9 cellular contexts compared by ENCODE assay signal in the genomic region with DNA sequence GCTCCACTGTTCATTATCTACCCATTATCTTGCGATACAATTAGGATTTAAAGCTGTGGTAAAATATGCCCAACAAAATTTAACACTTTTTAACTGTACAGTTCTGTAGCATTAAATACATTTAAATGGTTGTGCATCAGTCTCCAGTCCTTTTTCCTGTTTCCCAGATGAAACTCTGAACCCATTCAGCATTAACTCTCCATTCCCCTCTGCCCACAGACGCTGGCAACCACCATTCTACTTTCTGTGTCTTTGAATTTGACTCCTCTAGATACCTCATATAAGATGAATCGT. TPM values are rescaled to one million over a fixed set of nuclear protein-coding genes. Genes with fewer than 3 reads are reported as not detected.
DNase-seq lines count a peak whose midpoint lies in the region; ATAC-seq and TF ChIP-seq lines count a peak whose summit lies in the region.
"Had no signal": no experiment of that assay in that cellular context is flagged by ENCODE, and none has a peak within 500 bp of the region (broad histone marks: within the 10 kb centered on the region; RNA-seq: fewer than 3 reads in every experiment).

No MANE protein-coding gene starts in this region.

- peaks cover 0 to 16% (median 7%) of the 10 kb centered on the region in 7 donors for H3K9me3 Mint-ChIP-seq in CD14-positive monocyte
- H3K9me3 Mint-ChIP-seq in activated naive CD8-positive, alpha-beta T cell treated with anti-CD3 and anti-CD28 coated beads, Interleukin-2, amount 10 ng/mL, durations not matched to agents 7 days and 5 days, result no peaks in the 10 kb centered on the region
- no peaks in the 10 kb centered on the region for H3K9me3 Mint-ChIP-seq in natural killer cell treated with Interleukin-12 subunit alpha and Interleukin-12 subunit beta and Interleukin-15 and Interleukin-18, amount 100 ng/mL, for 72 hours

- peak overlapping the region; percentile 92 to 99 for H3K4me3 Mint-ChIP-seq in CD14-positive monocyte
- H3K4me3 Mint-ChIP-seq in activated naive CD8-positive, alpha-beta T cell treated with anti-CD3 and anti-CD28 coated beads, Interleukin-2, amount 10 ng/mL, durations not matched to agents 7 days and 5 days, result peak overlapping the region; percentile 86
- H3K4me3 Mint-ChIP-seq in natural killer cell treated with Interleukin-12 subunit alpha and Interleukin-12 subunit beta and Interleukin-15 and Interleukin-18, amount 100 ng/mL, for 72 hours, result peak overlapping the region; percentile 98

- H3K4me1 Mint-ChIP-seq in CD14-positive monocyte, result peaks cover 44% of the 10 kb centered on the region
- peaks cover 29% of the 10 kb centered on the region for H3K4me1 Mint-ChIP-seq in activated naive CD8-positive, alpha-beta T cell treated with anti-CD3 and anti-CD28 coated beads, Interleukin-2, amount 10 ng/mL, durations not matched to agents 7 days and 5 days
- H3K4me1 Mint-ChIP-seq in natural killer cell treated with Interleukin-12 subunit alpha and Interleukin-12 subunit beta and Interleukin-15 and Interleukin-18, amount 100 ng/mL, for 72 hours (ENCODE audit: low read depth in 2 of 2), result peaks cover 35 to 36% of the 10 kb centered on the region in 2 donors

- intact Hi-C loops in CD14-positive monocyte (cut with micrococcal nuclease), result no loop called here

- TF ChIP-seq CTCF in CD14-positive monocyte (IDR thresholded peaks at IDR 0.05) (no peak), HL-60 (IDR thresholded peaks at IDR 0.05; ENCODE audit: insufficient read depth, low read length) (no peak)

- H3K27ac ChIP-seq in HL-60 (replicated peaks), result no peak overlapping the region

- POLR2A ChIA-PET in activated naive CD8-positive, alpha-beta T cell treated with anti-CD3 and anti-CD28 coated beads, Interleukin-2, amount 10 ng/mL, durations not matched to agents 7 days and 5 days (lab: Charles Lee), result interaction anchor here (1.0 to 6.5 kb wide), 11 partner anchors 9 to 53 kb away, joined by 3 to 131 read pairs (median 11); partner anchors contain the start of genes TRIM41 and TRIM52

- no peak overlapping the region for H3K27ac Mint-ChIP-seq in CD14-positive monocyte
- H3K27ac Mint-ChIP-seq in activated naive CD8-positive, alpha-beta T cell treated with anti-CD3 and anti-CD28 coated beads, Interleukin-2, amount 10 ng/mL, durations not matched to agents 7 days and 5 days, result no peak overlapping the region
- peak overlapping the region; percentile 94 to 96 for H3K27ac Mint-ChIP-seq in natural killer cell treated with Interleukin-12 subunit alpha and Interleukin-12 subunit beta and Interleukin-15 and Interleukin-18, amount 100 ng/mL, for 72 hours

- H3K36me3 Mint-ChIP-seq in CD14-positive monocyte, result peaks cover 8 to 13% of the 10 kb centered on the region in 2 donors
- peaks cover 2% of the 10 kb centered on the region for H3K36me3 Mint-ChIP-seq in activated naive CD8-positive, alpha-beta T cell treated with anti-CD3 and anti-CD28 coated beads, Interleukin-2, amount 10 ng/mL, durations not matched to agents 7 days and 5 days
- H3K36me3 Mint-ChIP-seq in natural killer cell treated with Interleukin-12 subunit alpha and Interleukin-12 subunit beta and Interleukin-15 and Interleukin-18, amount 100 ng/mL, for 72 hours, result peaks cover 16% of the 10 kb centered on the region

- DNase-seq in CD14-positive monocyte (ENCODE audit: low spot score) (no peak), HL-60 (ENCODE audit: low read depth in 1 of 2, low spot score in 1 of 2) (no peak), HPDE6-E6E7 (ENCODE audit: extremely low spot score) (no peak), HCEC 1CT (no peak), NCI-H128 (lab: John Stamatoyannopoulos, UW; ENCODE audit: unreplicated experiment) (no peak)
- DNase-seq in activated naive CD8-positive, alpha-beta T cell treated with anti-CD3 and anti-CD28 coated beads, Interleukin-2, amount 10 ng/mL, durations not matched to agents 7 days and 5 days, result no peak
- DNase-seq in natural killer cell treated with Interleukin-12 subunit alpha and Interleukin-12 subunit beta and Interleukin-15 and Interleukin-18, amount 100 ng/mL, for 72 hours (ENCODE audit: low spot score), result no peak
- DNase-seq: NCI-H2107 had no signal

- peak overlapping the region; percentile 50; the same call in 1 of the 2 replicates for H3K4me3 ChIP-seq in HL-60 (replicated peaks; ENCODE audit: insufficient read depth, low read length)

- no peak for ATAC-seq in activated naive CD8-positive, alpha-beta T cell treated with anti-CD3 and anti-CD28 coated beads, Interleukin-2, amount 10 ng/mL, durations not matched to agents 7 days and 5 days (ENCODE audit: low read depth)
- no peak for ATAC-seq in natural killer cell treated with Interleukin-12 subunit alpha and Interleukin-12 subunit beta and Interleukin-15 and Interleukin-18, amount 100 ng/mL, for 72 hours
- ATAC-seq in HG02623 (IDR thresholded peaks at IDR 0.05; ENCODE audit: unreplicated experiment), result no peak

- peaks cover 30 to 36% (median 31%) of the 10 kb centered on the region in 3 donors for H3K27me3 Mint-ChIP-seq in CD14-positive monocyte (ENCODE audit: low read depth in 3 of 3)
- peaks cover 23% of the 10 kb centered on the region for H3K27me3 Mint-ChIP-seq in activated naive CD8-positive, alpha-beta T cell treated with anti-CD3 and anti-CD28 coated beads, Interleukin-2, amount 10 ng/mL, durations not matched to agents 7 days and 5 days
- H3K27me3 Mint-ChIP-seq in natural killer cell treated with Interleukin-12 subunit alpha and Interleukin-12 subunit beta and Interleukin-15 and Interleukin-18, amount 100 ng/mL, for 72 hours, result peaks cover 14 to 25% of the 10 kb centered on the region in 2 donors

- peaks cover 13% of the 10 kb centered on the region for H3K27me3 ChIP-seq in HL-60 (ENCODE audit: insufficient read depth, poor library complexity, severe bottlenecking)

RNA-seq across cellular contexts. Expression of gene TRIM7, which starts 2.9 kb away (rescaled TPM):
- 10 to 100 TPM; 10.3 to 12.8 TPM for polyA plus RNA-seq in CD14-positive monocyte
- 1 to 10 TPM; 2.5 to 2.6 TPM for total RNA-seq in activated naive CD8-positive, alpha-beta T cell treated with anti-CD3 and anti-CD28 coated beads, Interleukin-2, amount 10 ng/mL, durations not matched to agents 7 days and 5 days
- total RNA-seq in natural killer cell treated with Interleukin-12 subunit alpha and Interleukin-12 subunit beta and Interleukin-15 and Interleukin-18, amount 100 ng/mL, for 72 hours, result 1 to 10 TPM in 1 of 2 donors, not detected in 1; 1.3 TPM

RNA-seq across cellular contexts. Expression of gene TRIM41, which starts 15.2 kb away (rescaled TPM):
- polyA plus RNA-seq in CD14-positive monocyte, result under 1 TPM; 0.12 to 0.24 TPM
- total RNA-seq in activated naive CD8-positive, alpha-beta T cell treated with anti-CD3 and anti-CD28 coated beads, Interleukin-2, amount 10 ng/mL, durations not matched to agents 7 days and 5 days, result 10 to 100 TPM; 44.5 to 49.7 TPM
- 10 to 100 TPM; 29.5 to 50.6 TPM for total RNA-seq in natural killer cell treated with Interleukin-12 subunit alpha and Interleukin-12 subunit beta and Interleukin-15 and Interleukin-18, amount 100 ng/mL, for 72 hours

RNA-seq across cellular contexts. Expression of gene RACK1, which starts 35.8 kb away (rescaled TPM):
- polyA plus RNA-seq in CD14-positive monocyte, result 1,000 to 10,000 TPM; 1,150 to 1,195 TPM
- total RNA-seq in activated naive CD8-positive, alpha-beta T cell treated with anti-CD3 and anti-CD28 coated beads, Interleukin-2, amount 10 ng/mL, durations not matched to agents 7 days and 5 days, result 1,000 to 10,000 TPM; 1,741 to 1,808 TPM
- total RNA-seq in natural killer cell treated with Interleukin-12 subunit alpha and Interleukin-12 subunit beta and Interleukin-15 and Interleukin-18, amount 100 ng/mL, for 72 hours, result 1,000 to 10,000 TPM; 1,525 to 1,671 TPM

RNA-seq across cellular contexts. Expression of gene TRIM52, which starts 53.0 kb away (rescaled TPM):
- 1 to 10 TPM; 5.7 to 8.5 TPM for polyA plus RNA-seq in CD14-positive monocyte
- 10 to 100 TPM; 43.0 to 43.5 TPM for total RNA-seq in activated naive CD8-positive, alpha-beta T cell treated with anti-CD3 and anti-CD28 coated beads, Interleukin-2, amount 10 ng/mL, durations not matched to agents 7 days and 5 days
- total RNA-seq in natural killer cell treated with Interleukin-12 subunit alpha and Interleukin-12 subunit beta and Interleukin-15 and Interleukin-18, amount 100 ng/mL, for 72 hours, result 10 to 100 TPM; 22.3 to 33.2 TPM

Comparison
In these comparisons a context has a peak if more than half of its experiments do, and no peak if none do; other contexts are left out.
1. H3K27ac Mint-ChIP-seq: peak in natural killer cell treated with Interleukin-12 subunit alpha and Interleukin-12 subunit beta and Interleukin-15 and Interleukin-18, amount 100 ng/mL, for 72 hours (2 of 2); none in CD14-positive monocyte (0 of 7) and activated naive CD8-positive, alpha-beta T cell treated with anti-CD3 and anti-CD28 coated beads, Interleukin-2, amount 10 ng/mL, durations not matched to agents 7 days and 5 days (single experiment).
2. Peak in every context shown above with its lines, with median percentiles within 50 percentile points of each other: H3K4me3 Mint-ChIP-seq.